Comparison of ENCODE assay signal across 11 cellular contexts in the genomic region with DNA sequence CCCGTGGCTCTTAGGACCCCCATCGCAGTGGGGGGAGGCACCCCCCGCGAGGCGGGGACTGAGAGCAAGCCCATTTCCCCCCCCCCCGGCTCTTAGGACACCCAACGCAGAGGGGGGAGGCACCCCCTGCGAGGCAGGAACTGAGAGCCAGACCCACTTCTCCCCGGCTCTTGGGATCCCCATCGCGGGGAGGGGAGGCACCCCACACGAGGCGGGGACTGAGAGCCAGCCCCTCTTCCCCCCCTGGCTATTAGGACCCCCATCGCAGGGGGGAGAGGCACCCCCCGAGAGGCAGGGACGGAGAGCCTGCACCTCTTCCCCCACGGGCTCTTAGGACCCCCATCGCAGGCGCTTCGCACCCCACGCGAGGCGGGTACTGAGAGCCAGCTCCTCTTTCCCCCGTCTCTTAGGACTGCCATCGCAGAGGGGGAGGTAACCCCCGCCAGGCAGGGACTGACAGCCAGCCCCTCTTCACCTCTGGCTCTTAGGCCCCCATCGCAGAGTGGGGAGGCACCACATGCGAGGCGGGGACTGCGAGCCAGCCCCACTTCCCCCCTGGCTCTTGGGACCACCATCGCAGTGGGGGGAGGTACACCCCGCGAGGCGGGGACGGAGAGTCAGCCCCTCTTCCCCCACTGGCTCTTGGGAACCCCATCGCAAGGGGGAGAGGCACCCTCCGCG. TPM values are rescaled to one million over a fixed set of nuclear protein-coding genes. Genes with fewer than 3 reads are reported as not detected.
DNase-seq lines count a peak whose midpoint lies in the region; ATAC-seq and TF ChIP-seq lines count a peak whose summit lies in the region.
"Had no signal": no experiment of that assay in that cellular context is flagged by ENCODE, and none has a peak within 500 bp of the region (broad histone marks: within the 10 kb centered on the region; RNA-seq: fewer than 3 reads in every experiment).

No MANE protein-coding gene starts in this region.

- no peak overlapping the region for H2BK15ac ChIP-seq in mesendoderm (replicated peaks; ENCODE audit: low read depth)

- H3K79me1 ChIP-seq in mesendoderm (ENCODE audit: low read length): no peaks in the 10 kb centered on the region

- no peak overlapping the region for H4K8ac ChIP-seq in mesendoderm (ENCODE audit: low read depth, low read length)

- no peaks in the 10 kb centered on the region for H3K36me3 Mint-ChIP-seq in activated naive CD8-positive, alpha-beta T cell treated with anti-CD3 and anti-CD28 coated beads for 36 hours

- intact Hi-C loops in cardiac septum (cut with DNase I): no loop called here

- no peak overlapping the region for H3K23ac ChIP-seq in mesendoderm (ENCODE audit: low read length)

- peak overlapping the region; percentile 25 for H3K4me3 Mint-ChIP-seq in activated naive CD8-positive, alpha-beta T cell treated with anti-CD3 and anti-CD28 coated beads for 36 hours
- H3K4me3 Mint-ChIP-seq: activated CD4-positive, alpha-beta T cell treated with anti-CD3 and anti-CD28 coated beads, Interleukin-2, amount 10 ng/mL, durations not matched to agents 7 days and 5 days had no signal

- peak overlapping the region; percentile 2 for H3K56ac ChIP-seq in mesendoderm (ENCODE audit: low read length)

- no peak overlapping the region for H3K27ac Mint-ChIP-seq in activated naive CD8-positive, alpha-beta T cell treated with anti-CD3 and anti-CD28 coated beads for 36 hours
- H3K27ac Mint-ChIP-seq: activated CD4-positive, alpha-beta T cell treated with anti-CD3 and anti-CD28 coated beads, Interleukin-2, amount 10 ng/mL, durations not matched to agents 7 days and 5 days had no signal

- no peak overlapping the region for H3K18ac ChIP-seq in mesendoderm (ENCODE audit: low read length)

- H3K36me3 ChIP-seq in cardiac muscle cell (no peaks in the 10 kb centered on the region), mesendoderm (ENCODE audit: control insufficient read depth, insufficient read depth, low read length) (no peaks in the 10 kb centered on the region), thymus (ENCODE audit: control insufficient read depth, insufficient read depth) (no peaks in the 10 kb centered on the region)

- H4K5ac ChIP-seq in mesendoderm (ENCODE audit: low read length): no peak overlapping the region

- no peaks in the 10 kb centered on the region for H3K9me3 Mint-ChIP-seq in activated naive CD8-positive, alpha-beta T cell treated with anti-CD3 and anti-CD28 coated beads for 36 hours
- H3K9me3 Mint-ChIP-seq: activated CD4-positive, alpha-beta T cell treated with anti-CD3 and anti-CD28 coated beads, Interleukin-2, amount 10 ng/mL, durations not matched to agents 7 days and 5 days had no signal

- no peak for TF ChIP-seq CTCF in cardiac muscle cell (IDR thresholded peaks at IDR 0.05; ENCODE audit: low read depth, low read length)

- H2BK120ac ChIP-seq in mesendoderm (ENCODE audit: low read depth, low read length): no peak overlapping the region

- no peak overlapping the region for H3K4ac ChIP-seq in mesendoderm (ENCODE audit: low read depth, low read length)

- H3K27ac ChIP-seq in cardiac muscle cell (no peak overlapping the region), mesendoderm (ENCODE audit: low read depth, low read length) (no peak overlapping the region), thymus (ENCODE audit: low read depth) (no peak overlapping the region)

- WGBS in mesendoderm (ENCODE audit: extremely low coverage, insufficient coverage, low lambda C conversion rate): no CpG with 5 or more reads among the region's 38 CpGs
- WGBS in thymus: 12% methylated on average over 38 of the region's 38 CpGs

- H3K9ac ChIP-seq in mesendoderm (ENCODE audit: low read length): no peak overlapping the region

- H2AK5ac ChIP-seq in mesendoderm (ENCODE audit: low read length): no peak overlapping the region

- H3K4me2 ChIP-seq in mesendoderm (ENCODE audit: low read length): no peak overlapping the region

- H3K9me3 ChIP-seq in cardiac muscle cell (ENCODE audit: low read depth) (no peaks in the 10 kb centered on the region), thymus (ENCODE audit: control insufficient read depth) (no peaks in the 10 kb centered on the region)

- H2BK5ac ChIP-seq in mesendoderm (ENCODE audit: low read length): no peak overlapping the region

- H3K4me1 Mint-ChIP-seq in activated naive CD8-positive, alpha-beta T cell treated with anti-CD3 and anti-CD28 coated beads for 36 hours: peaks cover 3% of the 10 kb centered on the region

- H3K27me3 ChIP-seq in cardiac muscle cell: peaks cover 42% of the 10 kb centered on the region
- peaks cover 16% of the 10 kb centered on the region for H3K27me3 ChIP-seq in mesendoderm (ENCODE audit: insufficient read depth, low read length, poor library complexity)
- peaks cover 3% of the 10 kb centered on the region for H3K27me3 ChIP-seq in thymus (ENCODE audit: control insufficient read depth, insufficient read depth)

- ATAC-seq in GM21367 (IDR thresholded peaks at IDR 0.05; ENCODE audit: unreplicated experiment): no peak
- no peak for ATAC-seq in HG03135 (IDR thresholded peaks at IDR 0.05; ENCODE audit: unreplicated experiment)

- H3K27me3 Mint-ChIP-seq in activated naive CD8-positive, alpha-beta T cell treated with anti-CD3 and anti-CD28 coated beads for 36 hours: peaks cover 25% of the 10 kb centered on the region

- no peak for DNase-seq in cardiac muscle cell (ENCODE audit: low read depth in 1 of 2, low spot score in 1 of 2)
- no peak for DNase-seq in cardiac septum (ENCODE audit: low spot score)
- no peak for DNase-seq in activated naive CD8-positive, alpha-beta T cell treated with anti-CD3 and anti-CD28 coated beads for 36 hours
- no peak for DNase-seq in mesendoderm
- DNase-seq in NCI-H187 (lab: John Stamatoyannopoulos, UW): no peak
- DNase-seq: activated CD4-positive, alpha-beta T cell treated with anti-CD3 and anti-CD28 coated beads, Interleukin-2, amount 10 ng/mL, durations not matched to agents 7 days and 5 days; amniotic stem cell; stimulated activated naive CD4-positive, alpha-beta T cell treated with Interleukin-2 at 50 U/mL for 16 hours had no signal

- H3K4me3 ChIP-seq in cardiac muscle cell (peak overlapping the region; percentile 30), mesendoderm (ENCODE audit: low read length) (no peak overlapping the region), thymus (ENCODE audit: low read length) (peak overlapping the region; percentile 57)

- H3K79me2 ChIP-seq in mesendoderm (ENCODE audit: control insufficient read depth, insufficient read depth, low read length): no peaks in the 10 kb centered on the region

- H3K4me1 ChIP-seq in cardiac muscle cell (ENCODE audit: low read depth): no peaks in the 10 kb centered on the region
- no peaks in the 10 kb centered on the region for H3K4me1 ChIP-seq in mesendoderm (ENCODE audit: control insufficient read depth, low read depth, low read length)
- peaks cover 14% of the 10 kb centered on the region for H3K4me1 ChIP-seq in thymus (ENCODE audit: control insufficient read depth, insufficient read depth, low read length)

RNA-seq across cellular contexts. Expression of a gene that starts 46.0 kb away (rescaled TPM):
- total RNA-seq in cardiac muscle cell (27.7 and 46.0 TPM in 2 replicates), cardiac septum (3.4 TPM)
- polyA plus RNA-seq in cardiac muscle cell (41.8 and 56.4 TPM in 2 replicates), thymus (19.6 TPM)
- 100 to 1,000 TPM; 141 to 143 TPM for total RNA-seq in activated naive CD8-positive, alpha-beta T cell treated with anti-CD3 and anti-CD28 coated beads for 36 hours
- 34.5 TPM for polyA plus RNA-seq in mesendoderm (2013, experiment 1 of 2)
- polyA plus RNA-seq in mesendoderm (2013, experiment 2 of 2): 34.8 TPM
